In genomic region chr17:70136131-70136530, GRCh38 we compare ENCODE assay signal across 1 cellular context.
TF ChIP-seq lines count a peak whose summit lies in the region.

No MANE protein-coding gene starts in this region.

TF ChIP-seq in IMR-90, 13 proteins besides CTCF, POLR2A, EP300 and RAD21 (continued from another document):
- TF ChIP-seq ELK1 (IDR thresholded peaks at IDR 0.05; ENCODE audit: borderline replicate concordance, low read depth, low read length) (no peak), MAZ (IDR thresholded peaks at IDR 0.05; ENCODE audit: borderline replicate concordance, low read depth, low read length) (no peak), BHLHE40 (IDR thresholded peaks at IDR 0.05; ENCODE audit: low read depth, low read length) (no peak), CHD1 (IDR thresholded peaks at IDR 0.05; ENCODE audit: low read depth, low read length) (no peak), RFX5 (IDR thresholded peaks at IDR 0.05; ENCODE audit: low read depth, low read length) (no peak), SMC3 (IDR thresholded peaks at IDR 0.05; ENCODE audit: low read depth, low read length) (no peak), NFE2L2 (IDR thresholded peaks at IDR 0.05; ENCODE audit: low read depth, low read length) (no peak), MXI1 (IDR thresholded peaks at IDR 0.05; ENCODE audit: borderline replicate concordance, low read depth, low read length) (no peak), USF2 (IDR thresholded peaks at IDR 0.05; ENCODE audit: low read depth, low read length) (no peak)
TF ChIP-seq in IMR-90: peak in this region for 0.
